Comparison of ENCODE assay signal across 6 cellular contexts in genomic region chr11:124830749-124831148, GRCh38.
"Had no signal": no experiment of that assay in that cellular context is flagged by ENCODE, and none has a peak within 500 bp of the region (broad histone marks: within the 10 kb centered on the region; RNA-seq: fewer than 3 reads in every experiment).

No MANE protein-coding gene starts in this region.

- H3K4me3 Mint-ChIP-seq: GM23338, H9, IgD-negative memory B cell had no signal

- H3K27ac Mint-ChIP-seq: GM23338, H9 had no signal

- DNase-seq: H9, HCEC 1CT, KBM-7 had no signal

- H3K27ac ChIP-seq: HL-60 had no signal

- ATAC-seq: GM23338 had no signal

- H3K9me3 Mint-ChIP-seq: GM23338, H9, IgD-negative memory B cell had no signal

- H3K4me3 ChIP-seq: GM23338 had no signal

- H3K4me2 ChIP-seq: GM23338 had no signal

- H3K36me3 Mint-ChIP-seq: IgD-negative memory B cell had no signal
